Comparison of ENCODE assay signal across 17 cellular contexts in genomic region chr2:69584127-69584889, GRCh38. TPM values are rescaled to one million over a fixed set of nuclear protein-coding genes. Genes with fewer than 3 reads are reported as not detected.
DNase-seq lines count a peak whose midpoint lies in the region; ATAC-seq, FAIRE-seq and TF ChIP-seq lines count a peak whose summit lies in the region.
"Had no signal": no experiment of that assay in that cellular context is flagged by ENCODE, and none has a peak within 500 bp of the region (broad histone marks: within the 10 kb centered on the region; RNA-seq: fewer than 3 reads in every experiment).

No MANE protein-coding gene starts in this region.

- no peaks in the 10 kb centered on the region for H3K36me3 ChIP-seq in CD4-positive, alpha-beta memory T cell (ENCODE audit: insufficient read depth, low read length)
- H3K36me3 ChIP-seq in Loucy (ENCODE audit: insufficient read depth, low read length) (0 out of 2 replicates have a peak, but pooled peaks cover 3% of the 10 kb centered on the region), ascending aorta (no peaks in the 10 kb centered on the region)
- H3K36me3 ChIP-seq: SJCRH30 had no signal

- peaks cover 16 to 18% of the 10 kb centered on the region in 2 donors for H3K36me3 Mint-ChIP-seq in CD4-positive, alpha-beta memory T cell
- H3K36me3 Mint-ChIP-seq in activated CD8-positive, alpha-beta T cell treated with anti-CD3 and anti-CD28 coated beads, Interleukin-2, amount 10 ng/mL, durations not matched to agents 7 days and 5 days (ENCODE audit: low read depth): peaks cover 31% of the 10 kb centered on the region
- peaks cover 2 to 41% (median 3%) of the 10 kb centered on the region in 3 donors for H3K36me3 Mint-ChIP-seq in naive thymus-derived CD8-positive, alpha-beta T cell
- H3K36me3 Mint-ChIP-seq: stimulated activated naive B cell treated with anti-CD40 and anti-IgM and Interleukin-4, amounts not matched to agents 10 μg/mL and 1 μg/mL and 100 μg/mL, for 72 hours had no signal

- peaks cover 76 to 94% (median 83%) of the 10 kb centered on the region in 4 donors for H3K4me1 Mint-ChIP-seq in CD4-positive, alpha-beta memory T cell
- H3K4me1 Mint-ChIP-seq in activated CD8-positive, alpha-beta T cell treated with anti-CD3 and anti-CD28 coated beads, Interleukin-2, amount 10 ng/mL, durations not matched to agents 7 days and 5 days (ENCODE audit: low read depth): peaks cover 81% of the 10 kb centered on the region
- H3K4me1 Mint-ChIP-seq in naive thymus-derived CD8-positive, alpha-beta T cell: peaks cover 51 to 93% (median 86%) of the 10 kb centered on the region in 4 donors

- peak overlapping the region; percentile 31 to 89 (median 75) for H3K27ac Mint-ChIP-seq in CD4-positive, alpha-beta memory T cell
- H3K27ac Mint-ChIP-seq in activated CD8-positive, alpha-beta T cell treated with anti-CD3 and anti-CD28 coated beads, Interleukin-2, amount 10 ng/mL, durations not matched to agents 7 days and 5 days: peak overlapping the region; percentile 28
- peak overlapping the region; percentile 36 to 89 (median 72) for H3K27ac Mint-ChIP-seq in naive thymus-derived CD8-positive, alpha-beta T cell
- H3K27ac Mint-ChIP-seq: stimulated activated naive B cell treated with anti-CD40 and anti-IgM and Interleukin-4, amounts not matched to agents 10 μg/mL and 1 μg/mL and 100 μg/mL, for 72 hours had no signal

- ATAC-seq in activated CD8-positive, alpha-beta T cell treated with anti-CD3 and anti-CD28 coated beads, Interleukin-2, amount 10 ng/mL, durations not matched to agents 7 days and 5 days: no peak
- no peak for ATAC-seq in naive thymus-derived CD8-positive, alpha-beta T cell
- ATAC-seq: stimulated activated naive B cell treated with anti-CD40 and anti-IgM and Interleukin-4, amounts not matched to agents 10 μg/mL and 1 μg/mL and 100 μg/mL, for 72 hours had no signal

- no peaks in the 10 kb centered on the region for H3K9me2 ChIP-seq in Loucy (replicated peaks; ENCODE audit: low read depth, low read length)

- H3K79me2 ChIP-seq in Loucy (ENCODE audit: insufficient read depth, low read length): peaks cover 93% of the 10 kb centered on the region

- H3K4me3 Mint-ChIP-seq in CD4-positive, alpha-beta memory T cell: peak overlapping the region in 7 of 8 donors; percentile 29 to 81 (median 69)
- no peak overlapping the region for H3K4me3 Mint-ChIP-seq in activated CD8-positive, alpha-beta T cell treated with anti-CD3 and anti-CD28 coated beads, Interleukin-2, amount 10 ng/mL, durations not matched to agents 7 days and 5 days
- peak overlapping the region in 9 of 10 donors; percentile 4 to 76 (median 57) for H3K4me3 Mint-ChIP-seq in naive thymus-derived CD8-positive, alpha-beta T cell
- H3K4me3 Mint-ChIP-seq: stimulated activated naive B cell treated with anti-CD40 and anti-IgM and Interleukin-4, amounts not matched to agents 10 μg/mL and 1 μg/mL and 100 μg/mL, for 72 hours had no signal

- intact Hi-C loops in CD4-positive, alpha-beta memory T cell (cut with micrococcal nuclease): no loop called here
- intact Hi-C loops in ascending aorta (cut with DNase I): no loop called here

- no peak overlapping the region for H3K4me3 ChIP-seq in CD4-positive, alpha-beta memory T cell (ENCODE audit: low read length in 2 of 2)
- H3K4me3 ChIP-seq in Loucy (ENCODE audit: low read length, poor library complexity, severe bottlenecking) (no peak overlapping the region), ascending aorta (no peak overlapping the region)
- H3K4me3 ChIP-seq: SJCRH30 had no signal

- no peaks in the 10 kb centered on the region for H3K27me3 Mint-ChIP-seq in CD4-positive, alpha-beta memory T cell
- H3K27me3 Mint-ChIP-seq in activated CD8-positive, alpha-beta T cell treated with anti-CD3 and anti-CD28 coated beads, Interleukin-2, amount 10 ng/mL, durations not matched to agents 7 days and 5 days (ENCODE audit: low read depth): no peaks in the 10 kb centered on the region
- no peaks in the 10 kb centered on the region for H3K27me3 Mint-ChIP-seq in naive thymus-derived CD8-positive, alpha-beta T cell

- FAIRE-seq in GM19239 (lab: Jason Lieb, UNC): no peak
- FAIRE-seq: colon, TTC549 had no signal

- TF ChIP-seq CTCF in Loucy (conservative IDR thresholded peaks at IDR 0.05; ENCODE audit: low read length) (no peak), ascending aorta (IDR thresholded peaks at IDR 0.05) (no peak)

- H3K27me3 ChIP-seq in CD4-positive, alpha-beta memory T cell (ENCODE audit: insufficient read depth, low read length): no peaks in the 10 kb centered on the region
- H3K27me3 ChIP-seq in Loucy (ENCODE audit: insufficient read depth, low read length, poor library complexity, severe bottlenecking) (no peaks in the 10 kb centered on the region), ascending aorta (no peaks in the 10 kb centered on the region)
- H3K27me3 ChIP-seq: SJCRH30 had no signal

- H2AFZ ChIP-seq in Loucy (ENCODE audit: low read length): no peak overlapping the region

- peak overlapping the region; percentile 94 for H3K4me2 ChIP-seq in Loucy (ENCODE audit: low read depth, low read length, poor library complexity, severe bottlenecking)

- CTCF ChIA-PET in CD4-positive, alpha-beta memory T cell (lab: Charles Lee; ENCODE audit: partially characterized antibody): interaction anchor here (0.6 to 15.9 kb wide), 5 partner anchors 17 to 128 kb away, joined by 3 to 220 read pairs (median 3); no protein-coding TSS in a partner anchor
- CTCF ChIA-PET in activated CD8-positive, alpha-beta T cell treated with anti-CD3 and anti-CD28 coated beads, Interleukin-2, amount 10 ng/mL, durations not matched to agents 7 days and 5 days (lab: Charles Lee): interaction anchor here (0.6 to 13.7 kb wide), 8 partner anchors 9 to 1483 kb away, joined by 3 to 219 read pairs (median 4); no protein-coding TSS in a partner anchor

- H3K27ac ChIP-seq in CD4-positive, alpha-beta memory T cell (ENCODE audit: low read depth, low read length): no peak overlapping the region
- H3K27ac ChIP-seq in ascending aorta: no peak overlapping the region
- H3K27ac ChIP-seq: SJCRH30 had no signal

- H3K9me3 Mint-ChIP-seq in CD4-positive, alpha-beta memory T cell: no peaks in the 10 kb centered on the region
- H3K9me3 Mint-ChIP-seq in activated CD8-positive, alpha-beta T cell treated with anti-CD3 and anti-CD28 coated beads, Interleukin-2, amount 10 ng/mL, durations not matched to agents 7 days and 5 days (ENCODE audit: insufficient read depth): no peaks in the 10 kb centered on the region
- no peaks in the 10 kb centered on the region for H3K9me3 Mint-ChIP-seq in naive thymus-derived CD8-positive, alpha-beta T cell
- H3K9me3 Mint-ChIP-seq: stimulated activated naive B cell treated with anti-CD40 and anti-IgM and Interleukin-4, amounts not matched to agents 10 μg/mL and 1 μg/mL and 100 μg/mL, for 72 hours had no signal

- DNase-seq in CD4-positive, alpha-beta memory T cell: no peak
- no peak for DNase-seq in activated CD8-positive, alpha-beta T cell treated with anti-CD3 and anti-CD28 coated beads, Interleukin-2, amount 10 ng/mL, durations not matched to agents 7 days and 5 days
- no peak for DNase-seq in naive thymus-derived CD8-positive, alpha-beta T cell
- DNase-seq in GM19239 (ENCODE audit: insufficient read length, low spot score): no peak
- DNase-seq in GM19238 (ENCODE audit: insufficient read length, low spot score): no peak
- no peak for DNase-seq in ascending aorta (ENCODE audit: low spot score in 2 of 2)
- DNase-seq: amniotic stem cell; H7; hippocampal formation; Kasumi-1; NCI-H2081; right cardiac atrium; SJCRH30; stimulated activated naive B cell treated with anti-CD40 and anti-IgM and Interleukin-4, amounts not matched to agents 10 μg/mL and 1 μg/mL and 100 μg/mL, for 72 hours had no signal

- POLR2A ChIA-PET in CD4-positive, alpha-beta memory T cell (lab: Charles Lee; ENCODE audit: partially characterized antibody): interaction anchor here (0.8 to 3.7 kb wide), 5 partner anchors 12 to 60 kb away, joined by 3 to 22 read pairs (median 5); partner anchors contain the start of gene AAK1
- POLR2A ChIA-PET in activated CD8-positive, alpha-beta T cell treated with anti-CD3 and anti-CD28 coated beads, Interleukin-2, amount 10 ng/mL, durations not matched to agents 7 days and 5 days (lab: Charles Lee): interaction anchor here (1.8 kb wide), 1 partner anchor 38 kb away, joined by 4 read pairs; no protein-coding TSS in a partner anchor
- POLR2A ChIA-PET in naive thymus-derived CD8-positive, alpha-beta T cell (lab: Charles Lee): interaction anchor here (0.6 to 2.2 kb wide), 4 partner anchors 18 to 122 kb away, joined by 3 to 9 read pairs (median 5); no protein-coding TSS in a partner anchor

- no peak overlapping the region for H3K9ac ChIP-seq in Loucy (ENCODE audit: low read depth, low read length, poor library complexity, severe bottlenecking)

- H3K4me1 ChIP-seq in CD4-positive, alpha-beta memory T cell (ENCODE audit: insufficient read depth, low read length): peaks cover 94% of the 10 kb centered on the region
- H3K4me1 ChIP-seq in Loucy (ENCODE audit: insufficient read depth, low read length, poor library complexity, severe bottlenecking): peaks cover 61% of the 10 kb centered on the region
- H3K4me1 ChIP-seq in ascending aorta: peaks cover 0 to 9% of the 10 kb centered on the region in 2 donors

- peaks cover 8% of the 10 kb centered on the region for H4K20me1 ChIP-seq in Loucy (ENCODE audit: insufficient read depth, low read length, poor library complexity, severe bottlenecking)

- H3K9me3 ChIP-seq in CD4-positive, alpha-beta memory T cell (ENCODE audit: control insufficient read depth in 1 of 2, low read length in 2 of 2): no peaks in the 10 kb centered on the region
- H3K9me3 ChIP-seq in Loucy (ENCODE audit: insufficient read depth, low read depth, low read length): no peaks in the 10 kb centered on the region
- no peaks in the 10 kb centered on the region for H3K9me3 ChIP-seq in ascending aorta
- H3K9me3 ChIP-seq: SJCRH30 had no signal

- H3F3A ChIP-seq in Loucy (ENCODE audit: low read depth): no peaks in the 10 kb centered on the region

RNA-seq across cellular contexts. Expression of gene AAK1, which starts 59.2 kb away (rescaled TPM):
- 100 to 1,000 TPM; 220 to 225 TPM for total RNA-seq in CD4-positive, alpha-beta memory T cell
- 100 to 1,000 TPM in 1 of 2 donors, 10 to 100 TPM in 1; 27.6 to 129 TPM for polyA plus RNA-seq in CD4-positive, alpha-beta memory T cell
- 100 to 1,000 TPM; 105 to 107 TPM for total RNA-seq in activated CD8-positive, alpha-beta T cell treated with anti-CD3 and anti-CD28 coated beads, Interleukin-2, amount 10 ng/mL, durations not matched to agents 7 days and 5 days
- total RNA-seq in naive thymus-derived CD8-positive, alpha-beta T cell: 100 to 1,000 TPM; 216 to 222 TPM
- polyA plus RNA-seq in naive thymus-derived CD8-positive, alpha-beta T cell: 100 to 1,000 TPM in 1 of 3 donors, 10 to 100 TPM in 2; 59.8 to 106 (median 97.3) TPM
- 53.4 TPM for total RNA-seq in ascending aorta
